ENCODE assay signal across 8 cellular contexts in the genomic region with DNA sequence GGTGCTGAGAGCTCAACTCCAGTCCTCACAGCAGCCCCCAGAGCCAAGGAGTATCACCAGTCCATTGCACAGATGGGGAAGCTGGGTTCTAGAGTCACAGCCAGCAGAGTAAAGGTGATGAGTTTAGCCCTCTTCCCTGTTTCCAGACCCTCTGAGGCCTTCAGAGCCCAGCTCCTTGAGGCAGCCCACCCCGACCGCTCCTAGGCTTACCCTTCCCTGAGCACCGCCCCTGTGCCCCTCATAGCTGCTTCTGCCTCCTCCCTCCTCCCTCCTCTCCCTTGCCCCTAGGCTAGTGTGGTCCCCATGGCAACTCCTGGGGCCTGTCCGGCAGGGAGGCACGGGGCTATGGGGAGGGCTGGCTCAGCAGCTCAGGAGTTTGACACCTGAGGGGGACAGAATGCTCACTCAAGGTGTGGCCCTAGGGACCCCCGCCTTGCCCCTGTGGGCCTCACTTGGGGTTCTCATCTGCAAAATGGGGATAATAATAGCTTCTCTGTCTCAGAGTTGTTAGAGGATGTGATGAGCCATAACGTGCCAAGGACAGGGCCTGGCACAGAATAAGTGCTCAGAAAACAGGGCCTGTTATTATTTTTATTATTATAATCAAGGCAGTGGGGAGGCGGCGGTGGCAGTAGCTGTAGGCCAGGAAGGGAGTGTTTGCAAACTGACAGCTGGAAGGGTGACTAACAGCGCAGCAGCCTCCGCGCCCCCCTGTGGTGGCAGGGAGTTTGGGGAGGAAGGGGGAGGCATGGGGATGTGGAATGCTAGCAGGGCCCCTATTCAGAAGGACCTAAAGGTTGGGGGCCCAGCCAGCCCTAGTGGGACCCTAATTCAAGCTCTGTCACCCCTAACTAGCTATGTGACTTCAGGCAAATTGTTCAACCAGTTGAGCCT. TPM values are rescaled to one million over a fixed set of nuclear protein-coding genes. Genes with fewer than 3 reads are reported as not detected.
A peak's percentile ranks its signal among the peaks of the same experiment; 100 is the strongest.
DNase-seq lines count a peak whose midpoint lies in the region; ATAC-seq and FAIRE-seq lines count a peak whose summit lies in the region.

No MANE protein-coding gene starts in this region.

- no peaks in the 10 kb centered on the region for H3K9me3 Mint-ChIP-seq in central memory CD8-positive, alpha-beta T cell

- H3K4me1 Mint-ChIP-seq in central memory CD8-positive, alpha-beta T cell, result peaks cover 77% of the 10 kb centered on the region

- peak overlapping the region; percentile 79 for H3K4me3 Mint-ChIP-seq in central memory CD8-positive, alpha-beta T cell

- FAIRE-seq in GM19239 (lab: Jason Lieb, UNC), result peak; percentile 35

- H3K27ac Mint-ChIP-seq in central memory CD8-positive, alpha-beta T cell (ENCODE audit: low read depth), result peak overlapping the region; percentile 35

- no peaks in the 10 kb centered on the region for H3K27me3 Mint-ChIP-seq in central memory CD8-positive, alpha-beta T cell

- DNase-seq in GM19239 (ENCODE audit: insufficient read length, low spot score) (no peak), mucosa of gallbladder (ENCODE audit: low spot score) (no peak)
- peak; percentile 54 for DNase-seq in activated CD4-positive, CD25-positive, alpha-beta regulatory T cell treated with anti-CD3 and anti-CD28 coated beads, Interleukin-2, amount 50 U/mL, for 72 hours
- DNase-seq in central memory CD8-positive, alpha-beta T cell (ENCODE audit: low spot score in 2 of 2), result peak; percentile 65 to 70
- DNase-seq in stimulated activated CD4-positive, alpha-beta T cell treated with anti-CD3 and anti-CD28 coated beads, Interleukin-1b, Interleukin-23, amount 100 ng/mL, for 48 hours, result peak; percentile 58

- ATAC-seq in central memory CD8-positive, alpha-beta T cell (replicated peaks; ENCODE audit: extremely low read depth, poor library complexity, severe bottlenecking), result peak; percentile 50
- ATAC-seq in HG02623 (IDR thresholded peaks at IDR 0.05; ENCODE audit: unreplicated experiment) (no peak), GM21825 (IDR thresholded peaks at IDR 0.05; ENCODE audit: unreplicated experiment) (no peak), HG03196 (IDR thresholded peaks at IDR 0.05; ENCODE audit: unreplicated experiment) (no peak)

- peaks cover 31% of the 10 kb centered on the region for H3K36me3 Mint-ChIP-seq in central memory CD8-positive, alpha-beta T cell (ENCODE audit: insufficient read depth)

RNA-seq across cellular contexts. Expression of a gene that starts 11.5 kb away (rescaled TPM):
- total RNA-seq in mucosa of gallbladder, result 74.2 TPM

RNA-seq across cellular contexts. Expression of a gene that starts 19.3 kb away (rescaled TPM):
- total RNA-seq in mucosa of gallbladder, result not detected

RNA-seq across cellular contexts. Expression of a gene that starts 33.0 kb away (rescaled TPM):
- total RNA-seq in mucosa of gallbladder, result not detected

RNA-seq across cellular contexts. Expression of a gene that starts 44.7 kb away (rescaled TPM):
- total RNA-seq in mucosa of gallbladder, result 0.14 TPM

RNA-seq across cellular contexts. Expression of a gene that starts 49.6 kb away (rescaled TPM):
- 42.1 TPM for total RNA-seq in mucosa of gallbladder

Comparison
In these comparisons a context has a peak if more than half of its experiments do, and no peak if none do; other contexts are left out.
1. DNase-seq: peak in activated CD4-positive, CD25-positive, alpha-beta regulatory T cell treated with anti-CD3 and anti-CD28 coated beads, Interleukin-2, amount 50 U/mL, for 72 hours (single experiment), central memory CD8-positive, alpha-beta T cell (2 of 2) and stimulated activated CD4-positive, alpha-beta T cell treated with anti-CD3 and anti-CD28 coated beads, Interleukin-1b, Interleukin-23, amount 100 ng/mL, for 48 hours (single experiment); none in GM19239 (single experiment) and mucosa of gallbladder (single experiment).